Comparison of ENCODE assay signal across 1 cellular context in genomic region chr17:28688481-28688880, GRCh38.
A peak's percentile ranks its signal among the peaks of the same experiment; 100 is the strongest.
TF ChIP-seq lines count a peak whose summit lies in the region.

No MANE protein-coding gene starts in this region.

TF ChIP-seq in HepG2, 621 proteins besides CTCF, POLR2A, EP300 and RAD21:
- peak; percentile 60; the same call in 1 of the 2 replicates for TF ChIP-seq ZNF652 (CRISPR knock-in tag; IDR thresholded peaks at IDR 0.05; ENCODE audit: borderline replicate concordance, low read depth)
- TF ChIP-seq DBP (CRISPR knock-in tag; IDR thresholded peaks at IDR 0.05; ENCODE audit: not compliant biosample characterization) = no peak
- 0 out of 2 replicates have a peak, but pooled peaks have one; percentile 16 for TF ChIP-seq HNF4A (CRISPR knock-in tag; IDR thresholded peaks at IDR 0.05)
- TF ChIP-seq ZBTB44 (CRISPR knock-in tag; IDR thresholded peaks at IDR 0.05) = no peak
- peak; percentile 66 for TF ChIP-seq HNRNPK (IDR thresholded peaks at IDR 0.05; ENCODE audit: low read depth, low read length, poor library complexity, severe bottlenecking)
- TF ChIP-seq CREB3 (CRISPR knock-in tag; IDR thresholded peaks at IDR 0.05) = no peak
